ENCODE assay signal across 2 cellular contexts in genomic region chr20:1526310-1526709, GRCh38.
TF ChIP-seq lines count a peak whose summit lies in the region.

No MANE protein-coding gene starts in this region.

TF ChIP-seq in GM12891, 5 proteins besides CTCF, POLR2A, EP300 and RAD21:
- TF ChIP-seq SPI1 (IDR thresholded peaks at IDR 0.05; ENCODE audit: low read depth, low read length) (peak; percentile 9; the same call in 1 of the 2 replicates), POLR2AphosphoS5 (IDR thresholded peaks at IDR 0.05; ENCODE audit: low read depth, low read length) (no peak)

TF ChIP-seq in GM12878, 131 proteins besides CTCF, POLR2A, EP300 and RAD21:
- TF ChIP-seq GATAD2B (conservative IDR thresholded peaks at IDR 0.05; ENCODE audit: low read depth) = no peak
- no peak for TF ChIP-seq YBX1 (IDR thresholded peaks at IDR 0.05)
- TF ChIP-seq SPI1 (IDR thresholded peaks at IDR 0.05; ENCODE audit: borderline replicate concordance, insufficient read depth, low read depth, low read length) = peak; percentile 22; the same call in 1 of the 2 replicates
- no peak for TF ChIP-seq NBN (IDR thresholded peaks at IDR 0.05)
- no peak for TF ChIP-seq SMAD5 (IDR thresholded peaks at IDR 0.05; ENCODE audit: low read depth)
TF ChIP-seq in GM12878: peak in this region for 1.
